In genomic region chr2:223100061-223100511, GRCh38 we compare ENCODE assay signal across 1 cellular context.
TF ChIP-seq lines count a peak whose summit lies in the region.

No MANE protein-coding gene starts in this region.

TF ChIP-seq in A549, 52 proteins besides CTCF, POLR2A, EP300 and RAD21 (continued from another document):
- no peak for TF ChIP-seq PBX3 (IDR thresholded peaks at IDR 0.05)
- TF ChIP-seq HMGXB4 (CRISPR knock-in tag; IDR thresholded peaks at IDR 0.05; ENCODE audit: borderline replicate concordance) = no peak
- no peak for TF ChIP-seq POLR2AphosphoS2 (conservative IDR thresholded peaks at IDR 0.05; ENCODE audit: low read length)
